Comparison of ENCODE assay signal across 14 cellular contexts in genomic region chr12:3119192-3119744, GRCh38. TPM values are rescaled to one million over a fixed set of nuclear protein-coding genes. Genes with fewer than 3 reads are reported as not detected.
DNase-seq lines count a peak whose midpoint lies in the region; ATAC-seq and TF ChIP-seq lines count a peak whose summit lies in the region.
"Had no signal": no experiment of that assay in that cellular context is flagged by ENCODE, and none has a peak within 500 bp of the region (broad histone marks: within the 10 kb centered on the region; RNA-seq: fewer than 3 reads in every experiment).

No MANE protein-coding gene starts in this region.

- TF ChIP-seq EP300 in stomach (IDR thresholded peaks at IDR 0.05), result no peak

- H3K4me1 ChIP-seq in stomach, result peaks cover 12 to 61% (median 33%) of the 10 kb centered on the region in 4 donors

- intact Hi-C loops in MCF 10A (cut with micrococcal nuclease), result no loop called here
- intact Hi-C loops in stomach (cut with DNase I; ENCODE audit: low total_unique reads), result no loop called here

- WGBS in stomach, 5 donors, result 57 to 76% (median 67%) methylated on average over 9 of the region's 9 CpGs

- ATAC-seq in left lobe of liver, result peak; percentile 36
- no peak for ATAC-seq in GM21717 (IDR thresholded peaks at IDR 0.05; ENCODE audit: unreplicated experiment)
- no peak for ATAC-seq in HG02798 (IDR thresholded peaks at IDR 0.05; ENCODE audit: poor library complexity, unreplicated experiment)
- ATAC-seq: activated CD4-positive, CD25-positive, alpha-beta regulatory T cell treated with anti-CD3 and anti-CD28 coated beads, Interleukin-2, amount 50 U/mL, for 24 hours; stimulated activated naive B cell treated with anti-CD40 and anti-IgM and Interleukin-4, amounts not matched to agents 10 μg/mL and 1 μg/mL and 100 μg/mL, for 72 hours had no signal

- H3K9me3 ChIP-seq in stomach, result peaks cover 0 to under 1% (median 0%) of the 10 kb centered on the region in 4 donors

- TF ChIP-seq POLR2A in stomach (IDR thresholded peaks at IDR 0.05), result no peak

- H3K27me3 Mint-ChIP-seq in MCF 10A (ENCODE audit: insufficient read depth, unreplicated experiment) (no peaks in the 10 kb centered on the region), glutamatergic neuron (ENCODE audit: unreplicated experiment) (peaks cover 9% of the 10 kb centered on the region)

- H3K4me3 Mint-ChIP-seq in MCF 10A (ENCODE audit: unreplicated experiment), result peak overlapping the region; percentile 52
- no peak overlapping the region for H3K4me3 Mint-ChIP-seq in glutamatergic neuron (ENCODE audit: unreplicated experiment)
- H3K4me3 Mint-ChIP-seq: stimulated activated naive B cell treated with anti-CD40 and anti-IgM and Interleukin-4, amounts not matched to agents 10 μg/mL and 1 μg/mL and 100 μg/mL, for 72 hours had no signal

- H3K36me3 ChIP-seq in stomach, result no peaks in the 10 kb centered on the region

- H3K4me3 ChIP-seq in stomach, result no peak overlapping the region
- H3K4me3 ChIP-seq: coronary artery had no signal

- DNase-seq in M059J (ENCODE audit: low read depth) (peak; percentile 74), MCF 10A (ENCODE audit: unreplicated experiment) (peak; percentile 67), left lobe of liver (ENCODE audit: low spot score) (no peak), stomach (no peak), glutamatergic neuron (no peak), KG1 (lab: John Stamatoyannopoulos, UW) (no peak)
- DNase-seq: NCI-H2107; stimulated activated CD4-positive, alpha-beta T cell treated with anti-CD3 and anti-CD28 coated beads, Interleukin-2, amount 100 ng/mL, for 48 hours; stimulated activated naive B cell treated with anti-CD40 and anti-IgM and Interleukin-4, amounts not matched to agents 10 μg/mL and 1 μg/mL and 100 μg/mL, for 72 hours had no signal

- CTCF ChIA-PET in MCF 10A (lab: Yijun Ruan, JAX), result interaction anchor here (0.6 to 5.7 kb wide), 11 partner anchors 14 to 181 kb away, joined by 4 to 26 read pairs (median 6); no protein-coding TSS in a partner anchor

- no peaks in the 10 kb centered on the region for H3K27me3 ChIP-seq in stomach

- no peak for TF ChIP-seq CTCF in MCF 10A (IDR thresholded peaks at IDR 0.05; ENCODE audit: unreplicated experiment)
- no peak for TF ChIP-seq CTCF in stomach (IDR thresholded peaks at IDR 0.05)
- no peak for TF ChIP-seq CTCF in glutamatergic neuron (IDR thresholded peaks at IDR 0.05; ENCODE audit: partially characterized antibody, unreplicated experiment)

- POLR2A ChIA-PET in MCF 10A (lab: Yijun Ruan, JAX), result interaction anchor here (0.7 to 1.4 kb wide), 4 partner anchors 11 to 49 kb away, joined by 3 to 7 read pairs (median 3); no protein-coding TSS in a partner anchor

- BruUV-seq in MCF 10A (replicated peaks; lab: Mats Ljungman, UMichigan), result no TSS peak

- no peaks in the 10 kb centered on the region for H3K36me3 Mint-ChIP-seq in MCF 10A (ENCODE audit: insufficient read depth, unreplicated experiment)
- H3K36me3 Mint-ChIP-seq in glutamatergic neuron (ENCODE audit: unreplicated experiment), result peaks cover 11% of the 10 kb centered on the region
- H3K36me3 Mint-ChIP-seq: stimulated activated naive B cell treated with anti-CD40 and anti-IgM and Interleukin-4, amounts not matched to agents 10 μg/mL and 1 μg/mL and 100 μg/mL, for 72 hours had no signal

- H3K9me3 Mint-ChIP-seq in MCF 10A (ENCODE audit: unreplicated experiment) (no peaks in the 10 kb centered on the region), glutamatergic neuron (ENCODE audit: unreplicated experiment) (no peaks in the 10 kb centered on the region)
- H3K9me3 Mint-ChIP-seq: stimulated activated naive B cell treated with anti-CD40 and anti-IgM and Interleukin-4, amounts not matched to agents 10 μg/mL and 1 μg/mL and 100 μg/mL, for 72 hours had no signal

- H3K4me1 Mint-ChIP-seq in MCF 10A (ENCODE audit: insufficient read depth, unreplicated experiment) (peaks cover 46% of the 10 kb centered on the region), glutamatergic neuron (ENCODE audit: low read depth, unreplicated experiment) (peaks cover 44% of the 10 kb centered on the region)

- H3K27ac ChIP-seq in stomach, result peak overlapping the region in 4 of 5 donors; percentile 30 to 69 (median 51)
- H3K27ac ChIP-seq: C4-2B had no signal

- peak overlapping the region; percentile 92 for H3K27ac Mint-ChIP-seq in MCF 10A (ENCODE audit: low read depth, unreplicated experiment)
- H3K27ac Mint-ChIP-seq in glutamatergic neuron (ENCODE audit: unreplicated experiment), result no peak overlapping the region
- H3K27ac Mint-ChIP-seq: stimulated activated naive B cell treated with anti-CD40 and anti-IgM and Interleukin-4, amounts not matched to agents 10 μg/mL and 1 μg/mL and 100 μg/mL, for 72 hours had no signal

RNA-seq across cellular contexts. Expression of gene TSPAN9, which starts 42.1 kb away (rescaled TPM):
- 15.3 and 17.1 TPM in 2 replicates for total RNA-seq in M059J (2014; rRNA removed; shearing (Covaris generic))
- 12.6 and 13.4 TPM in 2 replicates for total RNA-seq in MCF 10A (2022)
- 43.7 TPM for total RNA-seq in left lobe of liver
- 10 to 100 TPM in 3 of 5 donors, 1 to 10 TPM in 2; 1.4 to 58.3 (median 15.6) TPM for total RNA-seq in stomach
- 1 to 10 TPM; 4.1 to 9.4 (median 6.4) TPM for polyA plus RNA-seq in stomach
- 142 TPM for total RNA-seq in glutamatergic neuron (ENCODE audit: unreplicated experiment)

Comparison
In these comparisons a context has a peak if more than half of its experiments do, and no peak if none do; other contexts are left out.
1. DNase-seq: peak in M059J (single experiment) and MCF 10A (single experiment); none in left lobe of liver (single experiment), stomach (single experiment), glutamatergic neuron (single experiment) and KG1 (single experiment).